In genomic region chr19:9854282-9854846, GRCh38 we compare ENCODE assay signal across 24 cellular contexts.
"Had no signal": no experiment of that assay in that cellular context is flagged by ENCODE, and none has a peak within 500 bp of the region (broad histone marks: within the 10 kb centered on the region; RNA-seq: fewer than 3 reads in every experiment).

No MANE protein-coding gene starts in this region.

- H3K27me3 ChIP-seq: colonic mucosa, gastrocnemius medialis, neural progenitor cell, testis, upper lobe of left lung had no signal

- H3K4me3 Mint-ChIP-seq: activated CD4-positive, alpha-beta T cell treated with anti-CD3 and anti-CD28 coated beads, Interleukin-2, amount 10 ng/mL, durations not matched to agents 7 days and 5 days; activated T-cell treated with anti-CD3 and anti-CD28 coated beads, Interleukin-2, amount 50 U/mL, for 4 hours; brain; neural progenitor cell had no signal

- H3K9me3 Mint-ChIP-seq: activated T-cell treated with anti-CD3 and anti-CD28 coated beads, Interleukin-2, amount 50 U/mL, for 4 hours; brain had no signal

- H3K9ac ChIP-seq: neural progenitor cell had no signal

- H3K27me3 Mint-ChIP-seq: activated CD4-positive, alpha-beta T cell treated with anti-CD3 and anti-CD28 coated beads, Interleukin-2, amount 10 ng/mL, durations not matched to agents 7 days and 5 days; brain had no signal

- H3K4me1 ChIP-seq: colonic mucosa, gastrocnemius medialis, psoas muscle, testis had no signal

- H3K27ac ChIP-seq: colonic mucosa, gastrocnemius medialis, neural progenitor cell, psoas muscle, skin epidermis, testis, upper lobe of left lung had no signal

- DNase-seq: activated CD4-positive, alpha-beta T cell treated with anti-CD3 and anti-CD28 coated beads, Interleukin-2, amount 10 ng/mL, durations not matched to agents 7 days and 5 days; activated CD4-positive, CD25-positive, alpha-beta regulatory T cell; activated CD8-positive, alpha-beta memory T cell treated with anti-CD3 and anti-CD28 coated beads, Interleukin-2, amount 50 U/mL, for 4 hours; activated effector memory CD4-positive, alpha-beta T cell treated with Interleukin-2 at 50 U/mL for 16 hours; activated naive CD4-positive, alpha-beta T cell treated with anti-CD3 and anti-CD28 coated beads, Interleukin-2, amount 50 U/mL, for 16 hours; activated T-cell treated with anti-CD3 and anti-CD28 coated beads, Interleukin-2, amount 50 U/mL, for 4 hours; amygdala; caudate nucleus; colonic mucosa; gastrocnemius medialis; head of caudate nucleus; left ventricle myocardium superior; psoas muscle; right cardiac atrium; stimulated activated CD4-positive, alpha-beta T cell treated with anti-CD3 and anti-CD28 coated beads, Interleukin-15, amount 100 ng/mL, for 24 hours; stimulated activated CD4-positive, alpha-beta T cell treated with anti-CD3 and anti-CD28 coated beads, Interleukin-2, amount 100 ng/mL, for 48 hours; T-helper 1 cell; T1000; testis had no signal

- H3K4me1 Mint-ChIP-seq: neural progenitor cell had no signal

- ATAC-seq: activated T-cell treated with anti-CD3 and anti-CD28 coated beads, Interleukin-2, amount 50 U/mL, for 4 hours; gastrocnemius medialis; left ventricle myocardium superior; psoas muscle; right cardiac atrium; SK-N-SH treated with all-trans-retinoic acid at 6 μM for 48 hours had no signal

- H3K4me3 ChIP-seq: colonic mucosa, gastrocnemius medialis, neural progenitor cell, psoas muscle, skin epidermis, testis, upper lobe of left lung had no signal

- H3K9me3 ChIP-seq: colonic mucosa, gastrocnemius medialis, psoas muscle, testis, upper lobe of left lung had no signal

- H2AFZ ChIP-seq: neural progenitor cell had no signal

- H3K27ac Mint-ChIP-seq: activated CD4-positive, alpha-beta T cell treated with anti-CD3 and anti-CD28 coated beads, Interleukin-2, amount 10 ng/mL, durations not matched to agents 7 days and 5 days; neural progenitor cell had no signal

- H3K36me3 ChIP-seq: colonic mucosa, gastrocnemius medialis, neural progenitor cell had no signal

- H3K4me2 ChIP-seq: neural progenitor cell had no signal
